8 cellular contexts compared by ENCODE assay signal in the genomic region with DNA sequence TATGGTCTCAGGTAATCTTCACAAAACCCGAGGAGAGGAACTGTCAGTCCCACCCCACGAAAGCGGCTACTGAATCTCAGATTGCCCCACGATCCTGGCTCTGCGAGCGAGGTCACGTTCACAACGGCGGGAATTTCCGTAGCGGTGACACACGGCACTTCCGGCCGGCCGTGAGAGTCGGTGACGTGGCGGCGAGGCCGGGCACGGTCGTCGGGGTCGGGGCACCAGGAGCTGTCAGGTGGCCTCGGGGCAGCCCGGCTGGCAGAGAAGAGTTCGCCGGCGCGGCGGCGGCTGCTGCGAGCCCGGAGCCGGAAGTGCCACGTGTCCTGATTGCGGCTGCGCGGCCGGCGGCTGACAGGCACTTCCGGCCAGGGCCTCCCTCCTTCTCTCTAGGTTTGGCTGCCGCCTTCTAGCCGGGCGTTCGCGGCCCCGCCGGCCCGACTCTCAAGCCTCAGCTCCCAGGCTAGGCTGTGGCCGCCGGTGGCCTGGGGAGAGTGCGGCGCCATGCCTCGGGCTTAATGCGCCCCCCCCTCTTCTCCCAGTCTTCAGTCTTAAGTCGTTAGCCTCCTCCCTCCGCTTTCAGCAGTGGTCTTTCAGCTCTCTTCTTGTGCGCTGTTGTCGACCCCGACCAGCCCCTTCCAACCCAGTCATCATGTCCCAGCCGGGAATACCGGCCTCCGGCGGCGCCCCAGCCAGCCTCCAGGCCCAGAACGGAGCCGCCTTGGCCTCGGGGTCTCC. TPM values are rescaled to one million over a fixed set of nuclear protein-coding genes. Genes with fewer than 3 reads are reported as not detected.
A peak's percentile ranks its signal among the peaks of the same experiment; 100 is the strongest.
DNase-seq lines count a peak whose midpoint lies in the region; ATAC-seq and TF ChIP-seq lines count a peak whose summit lies in the region.

TSS of gene SEC24A (plus strand) at position 361 of the 738 bp plus-strand sequence. CDS start at position 653, 292 bp downstream.

- H3K4me1 Mint-ChIP-seq in immature natural killer cell = peaks cover 28 to 31% of the 10 kb centered on the region in 2 donors

- CTCF ChIA-PET in AG04450 (lab: Charles Lee) = interaction anchor here (0.6 kb wide), 1 partner anchor 13 kb away, joined by 3 read pairs; no protein-coding TSS in a partner anchor

- peak within 1 kb of the TSS; percentile 98 for H3K27ac ChIP-seq in AG04450 (ENCODE audit: low read depth, low read length)
- peak within 1 kb of the TSS; percentile 69 for H3K27ac ChIP-seq in caudate nucleus (ENCODE audit: low read depth, low read length)
- H3K27ac ChIP-seq in spleen = peak within 1 kb of the TSS; percentile 92 to 97 (median 94)

- peaks cover 0 to 11% (median 0%) of the 10 kb centered on the region in 6 donors for H3K36me3 ChIP-seq in spleen

- TF ChIP-seq CTCF in AG04450 (IDR thresholded peaks at IDR 0.05; ENCODE audit: low read depth, low read length) (no peak), spleen (IDR thresholded peaks at IDR 0.05 in 8 of 11, conservative IDR thresholded peaks at IDR 0.05 in 3 of 11) (peak in 1 of 11 experiments; percentile 18)

- intact Hi-C loops in spleen (cut with DNase I; ENCODE audit: low total_unique reads) = no loop called here

- peak; percentile 59 for DNase-seq in AG04450 (ENCODE audit: low read depth, low spot score)
- DNase-seq in NCI-H345 (lab: John Stamatoyannopoulos, UW) = peak; percentile 79
- peak; percentile 76 to 84 (median 78) for DNase-seq in activated CD4-positive, CD25-positive, alpha-beta regulatory T cell (lab: John Stamatoyannopoulos, UW)
- peak in 59 of 61 donors; percentile 11 to 90 (median 72) for DNase-seq in caudate nucleus (lab: John Stamatoyannopoulos, UW)
- DNase-seq in immature natural killer cell = peak; percentile 93
- peak; percentile 97 for DNase-seq in spleen

- H3K9me3 Mint-ChIP-seq in immature natural killer cell = no peaks in the 10 kb centered on the region

- H3K4me1 ChIP-seq in spleen = peaks cover 29 to 66% (median 53%) of the 10 kb centered on the region in 6 donors

- H3K9me3 ChIP-seq in AG04450 (ENCODE audit: control insufficient read depth, insufficient read depth, low read length) (peaks cover 4% of the 10 kb centered on the region; the same call in 1 of the 2 replicates), spleen (no peaks in the 10 kb centered on the region)

- peak within 1 kb of the TSS; percentile 89 to 99 (median 92) for H3K4me3 Mint-ChIP-seq in immature natural killer cell

- peaks cover 8 to 15% (median 12%) of the 10 kb centered on the region in 3 donors for H3K27me3 Mint-ChIP-seq in immature natural killer cell (ENCODE audit: low read depth in 3 of 3)

- H3K4me3 ChIP-seq in AG04450 (ENCODE audit: low read depth, low read length) (peak within 1 kb of the TSS; percentile 100), spleen (peak within 1 kb of the TSS; percentile 57 to 94 (median 82))

- peak; percentile 76 for ATAC-seq in GM18873 (IDR thresholded peaks at IDR 0.05; ENCODE audit: low FRiP score, unreplicated experiment)
- ATAC-seq in HG03135 (IDR thresholded peaks at IDR 0.05; ENCODE audit: unreplicated experiment) = peak; percentile 77

- POLR2A ChIA-PET in AG04450 (lab: Yijun Ruan, JAX) = interaction anchor here (0.6 kb wide), 2 partner anchors 16 to 1551 kb away, joined by 3 read pairs; partner anchors contain the start of gene SAR1B

- peak within 1 kb of the TSS; percentile 97 to 99 (median 98) for H3K27ac Mint-ChIP-seq in immature natural killer cell

- no peak for TF ChIP-seq POLR2A in spleen (IDR thresholded peaks at IDR 0.05)

- H3K36me3 Mint-ChIP-seq in immature natural killer cell = no peaks in the 10 kb centered on the region

- 0 to 2% (median 0%) methylated on average over 46 to 69 of the region's 69 CpGs for WGBS in spleen, 5 donors

- no peaks in the 10 kb centered on the region for H3K27me3 ChIP-seq in AG04450 (ENCODE audit: control insufficient read depth, insufficient read depth, low read length)
- no peaks in the 10 kb centered on the region for H3K27me3 ChIP-seq in spleen (replicated peaks in 1 of 7)

RNA-seq across cellular contexts. Expression of gene SEC24A, which starts in this region (rescaled TPM):
- polyA plus RNA-seq in AG04450 (2011; rRNA removed) (35.9 and 46.7 TPM in 2 replicates), immature natural killer cell (1 to 10 TPM; 2.5 to 9.9 (median 3.7) TPM), spleen (1 to 10 TPM; 2.3 to 4.3 (median 2.9) TPM)
- 42.9 and 65.1 TPM in 2 replicates for polyA minus RNA-seq in AG04450 (2011; rRNA and poly(A)+ RNA removed)
- total RNA-seq in spleen = 10 to 100 TPM; 20.7 to 36.3 (median 26.2) TPM

Comparison
In these comparisons a context has a peak if more than half of its experiments do, and no peak if none do; other contexts are left out.
1. Peak in every context shown above with its lines: DNase-seq, ATAC-seq, H3K4me3 ChIP-seq and H3K27ac ChIP-seq.